In genomic region chr6:134309227-134309626, GRCh38 we compare ENCODE assay signal across 19 cellular contexts. TPM values are rescaled to one million over a fixed set of nuclear protein-coding genes. Genes with fewer than 3 reads are reported as not detected.
A peak's percentile ranks its signal among the peaks of the same experiment; 100 is the strongest.
DNase-seq lines count a peak whose midpoint lies in the region; ATAC-seq and TF ChIP-seq lines count a peak whose summit lies in the region.
"Had no signal": no experiment of that assay in that cellular context is flagged by ENCODE, and none has a peak within 500 bp of the region (broad histone marks: within the 10 kb centered on the region; RNA-seq: fewer than 3 reads in every experiment).

No MANE protein-coding gene starts in this region.

- TF ChIP-seq POLR2A in breast epithelium (IDR thresholded peaks at IDR 0.05) (no peak), right lobe of liver (IDR thresholded peaks at IDR 0.05) (no peak)

- no peak overlapping the region for H3K4me3 Mint-ChIP-seq in MCF 10A (ENCODE audit: unreplicated experiment)
- H3K4me3 Mint-ChIP-seq in stimulated activated effector memory CD8-positive, alpha-beta T cell treated with anti-CD3 and anti-CD28 coated beads, Interleukin-12 subunit alpha, Interleukin-12 subunit beta, amount 100 ng/mL, for 72 hours = no peak overlapping the region
- H3K4me3 Mint-ChIP-seq: CD8-positive, alpha-beta memory T cell; HFFc6 had no signal

- H3K9me3 Mint-ChIP-seq in MCF 10A (ENCODE audit: unreplicated experiment) = no peaks in the 10 kb centered on the region
- no peaks in the 10 kb centered on the region for H3K9me3 Mint-ChIP-seq in stimulated activated effector memory CD8-positive, alpha-beta T cell treated with anti-CD3 and anti-CD28 coated beads, Interleukin-12 subunit alpha, Interleukin-12 subunit beta, amount 100 ng/mL, for 72 hours
- H3K9me3 Mint-ChIP-seq: CD8-positive, alpha-beta memory T cell; HFFc6 had no signal

- no peaks in the 10 kb centered on the region for H3K27me3 Mint-ChIP-seq in MCF 10A (ENCODE audit: insufficient read depth, unreplicated experiment)

- H3F3A ChIP-seq in MM.1S (ENCODE audit: insufficient read depth, low read length) = peaks cover 5% of the 10 kb centered on the region; the same call in 1 of the 2 replicates

- no peaks in the 10 kb centered on the region for H3K9me3 ChIP-seq in breast epithelium
- H3K9me3 ChIP-seq in parathyroid adenoma (ENCODE audit: control insufficient read depth, low read length) = no peaks in the 10 kb centered on the region
- no peaks in the 10 kb centered on the region for H3K9me3 ChIP-seq in right lobe of liver
- H3K9me3 ChIP-seq in MM.1S (replicated peaks; ENCODE audit: insufficient read depth, low read length) = no peaks in the 10 kb centered on the region

- no peaks in the 10 kb centered on the region for H3K36me3 ChIP-seq in breast epithelium
- H3K36me3 ChIP-seq in parathyroid adenoma (ENCODE audit: control insufficient read depth, insufficient read depth, low read length) = no peaks in the 10 kb centered on the region
- no peaks in the 10 kb centered on the region for H3K36me3 ChIP-seq in right lobe of liver
- no peaks in the 10 kb centered on the region for H3K36me3 ChIP-seq in MM.1S (replicated peaks; ENCODE audit: insufficient read depth, low read length)

- no peaks in the 10 kb centered on the region for H3K4me1 Mint-ChIP-seq in MCF 10A (ENCODE audit: insufficient read depth, unreplicated experiment)
- H3K4me1 Mint-ChIP-seq in stimulated activated effector memory CD8-positive, alpha-beta T cell treated with anti-CD3 and anti-CD28 coated beads, Interleukin-12 subunit alpha, Interleukin-12 subunit beta, amount 100 ng/mL, for 72 hours = no peaks in the 10 kb centered on the region

- CTCF ChIA-PET in MCF 10A (lab: Yijun Ruan, JAX) = interaction anchor here (0.7 to 1.0 kb wide), 2 partner anchors 63 to 259 kb away, joined by 3 to 4 read pairs; no protein-coding TSS in a partner anchor

- no peaks in the 10 kb centered on the region for H3K36me3 Mint-ChIP-seq in MCF 10A (ENCODE audit: insufficient read depth, unreplicated experiment)
- H3K36me3 Mint-ChIP-seq in stimulated activated effector memory CD8-positive, alpha-beta T cell treated with anti-CD3 and anti-CD28 coated beads, Interleukin-12 subunit alpha, Interleukin-12 subunit beta, amount 100 ng/mL, for 72 hours = no peaks in the 10 kb centered on the region
- H3K36me3 Mint-ChIP-seq: CD8-positive, alpha-beta memory T cell had no signal

- BruUV-seq in MCF 10A (replicated peaks; lab: Mats Ljungman, UMichigan) = no TSS peak

- H3K4me3 ChIP-seq in breast epithelium (no peak overlapping the region), parathyroid adenoma (ENCODE audit: low read depth, low read length) (peak overlapping the region; percentile 18), right lobe of liver (no peak overlapping the region), MM.1S (ENCODE audit: low read length) (no peak overlapping the region)
- H3K4me3 ChIP-seq: GM12878 had no signal

- intact Hi-C loops in breast epithelium (cut with DNase I; ENCODE audit: low total_unique reads) (no loop called here), MCF 10A (cut with micrococcal nuclease) (no loop called here), right lobe of liver (cut with DNase I) (no loop called here)

- TF ChIP-seq CTCF in breast epithelium (IDR thresholded peaks at IDR 0.05) = no peak
- TF ChIP-seq CTCF in MCF 10A (IDR thresholded peaks at IDR 0.05; ENCODE audit: unreplicated experiment) = no peak
- no peak for TF ChIP-seq CTCF in parathyroid adenoma (IDR thresholded peaks at IDR 0.05)
- no peak for TF ChIP-seq CTCF in right lobe of liver (IDR thresholded peaks at IDR 0.05)
- TF ChIP-seq CTCF in MM.1S (IDR thresholded peaks at IDR 0.05; ENCODE audit: low read length) = no peak

- H3K9ac ChIP-seq in parathyroid adenoma (no peak overlapping the region), MM.1S (ENCODE audit: low read length) (no peak overlapping the region)

- H3K79me2 ChIP-seq in parathyroid adenoma = peaks cover 74% of the 10 kb centered on the region
- H3K79me2 ChIP-seq in MM.1S (ENCODE audit: low read length) = no peaks in the 10 kb centered on the region

- WGBS in right lobe of liver (ENCODE audit: insufficient coverage, low coverage, low lambda C conversion rate, missing lambda C conversion rate) = 86% methylated on average over 3 of the region's 3 CpGs

- no peak overlapping the region for H3K27ac Mint-ChIP-seq in MCF 10A (ENCODE audit: low read depth, unreplicated experiment)
- H3K27ac Mint-ChIP-seq in stimulated activated effector memory CD8-positive, alpha-beta T cell treated with anti-CD3 and anti-CD28 coated beads, Interleukin-12 subunit alpha, Interleukin-12 subunit beta, amount 100 ng/mL, for 72 hours = no peak overlapping the region
- H3K27ac Mint-ChIP-seq: HFFc6 had no signal

- H4K20me1 ChIP-seq in MM.1S (ENCODE audit: insufficient read depth, low read length) = no peaks in the 10 kb centered on the region

- H3K4me1 ChIP-seq in breast epithelium = no peaks in the 10 kb centered on the region
- peaks cover 44% of the 10 kb centered on the region for H3K4me1 ChIP-seq in parathyroid adenoma
- H3K4me1 ChIP-seq in right lobe of liver = no peaks in the 10 kb centered on the region
- peaks cover 7% of the 10 kb centered on the region for H3K4me1 ChIP-seq in MM.1S (ENCODE audit: low read length)

- H3K27me3 ChIP-seq in breast epithelium (no peaks in the 10 kb centered on the region), parathyroid adenoma (ENCODE audit: control insufficient read depth, insufficient read depth, low read length) (no peaks in the 10 kb centered on the region), right lobe of liver (no peaks in the 10 kb centered on the region), MM.1S (replicated peaks; ENCODE audit: insufficient read depth, low read length) (no peaks in the 10 kb centered on the region)

- H3K9me2 ChIP-seq in MM.1S (replicated peaks; ENCODE audit: insufficient read depth, low read length) = no peaks in the 10 kb centered on the region

- H3K27ac ChIP-seq in breast epithelium (peak overlapping the region; percentile 48 to 65), cingulate gyrus (ENCODE audit: low read depth, low read length) (peak overlapping the region; percentile 66), parathyroid adenoma (peak overlapping the region; percentile 91), right lobe of liver (no peak overlapping the region), MM.1S (ENCODE audit: low read length) (no peak overlapping the region)

- POLR2A ChIA-PET in MCF 10A (lab: Yijun Ruan, JAX) = interaction anchor here (0.7 to 1.0 kb wide), 2 partner anchors 9 to 43 kb away, joined by 3 read pairs; no protein-coding TSS in a partner anchor

- DNase-seq in breast epithelium (ENCODE audit: low spot score in 2 of 2) (no peak), MCF 10A (ENCODE audit: unreplicated experiment) (no peak), right lobe of liver (no peak), MM.1S (no peak), DMS79 (lab: John Stamatoyannopoulos, UW) (no peak)
- no peak for DNase-seq in stimulated activated effector memory CD8-positive, alpha-beta T cell treated with anti-CD3 and anti-CD28 coated beads, Interleukin-12 subunit alpha, Interleukin-12 subunit beta, amount 100 ng/mL, for 72 hours (ENCODE audit: low spot score in 2 of 2)
- DNase-seq: 8988T; CD8-positive, alpha-beta memory T cell; DMS79 treated with DMSO at 0.1 percent for 48 hours; HFFc6; Kasumi-1; NCI-H187; NCI-H446; NCI-H69; SHP77 had no signal

- H3K4me2 ChIP-seq in parathyroid adenoma (ENCODE audit: low read length) (peak overlapping the region; percentile 43), MM.1S (ENCODE audit: low read depth, low read length) (no peak overlapping the region)

- no peak for ATAC-seq in right lobe of liver
- ATAC-seq in stimulated activated effector memory CD8-positive, alpha-beta T cell treated with anti-CD3 and anti-CD28 coated beads, Interleukin-12 subunit alpha, Interleukin-12 subunit beta, amount 100 ng/mL, for 72 hours = no peak
- ATAC-seq: GM12878, SK-N-SH treated with all-trans-retinoic acid at 6 μM for 48 hours had no signal

- H2AFZ ChIP-seq in parathyroid adenoma (peak overlapping the region; percentile 30), MM.1S (ENCODE audit: low read length) (no peak overlapping the region)

RNA-seq across cellular contexts. Expression of gene SGK1, which starts 8.7 kb away (rescaled TPM):
- total RNA-seq in breast epithelium (100 to 1,000 TPM; 104 to 459 (median 193) TPM), MCF 10A (2022) (20.8 and 30.8 TPM in 2 replicates), right lobe of liver (100 to 1,000 TPM in 1 of 6 experiments, 10 to 100 TPM in 5; 15.9 to 149 (median 43.0) TPM)

Comparison
In these comparisons a context has a peak if more than half of its experiments do, and no peak if none do; other contexts are left out.
1. H3K27ac ChIP-seq: peak in breast epithelium (2 of 2), cingulate gyrus (single experiment) and parathyroid adenoma (single experiment); none in right lobe of liver (0 of 3) and MM.1S (single experiment).